In genomic region chr21:42301371-42302291, GRCh38 we compare ENCODE assay signal across 23 cellular contexts. TPM values are rescaled to one million over a fixed set of nuclear protein-coding genes. Genes with fewer than 3 reads are reported as not detected.
A peak's percentile ranks its signal among the peaks of the same experiment; 100 is the strongest.
DNase-seq lines count a peak whose midpoint lies in the region; ATAC-seq and TF ChIP-seq lines count a peak whose summit lies in the region.
"Had no signal": no experiment of that assay in that cellular context is flagged by ENCODE, and none has a peak within 500 bp of the region (broad histone marks: within the 10 kb centered on the region; RNA-seq: fewer than 3 reads in every experiment).

No MANE protein-coding gene starts in this region.

- DNase-seq in right cardiac atrium (no peak), sciatic nerve (ENCODE audit: low spot score) (no peak), Calu3 (no peak), AML-193 (lab: John Stamatoyannopoulos, UW) (no peak), NOMO-1 treated with DMSO at 0.1 percent for 48 hours (lab: John Stamatoyannopoulos, UW; ENCODE audit: unreplicated experiment) (no peak)
- no peak for DNase-seq in central memory CD4-positive, alpha-beta T cell
- DNase-seq: activated CD4-positive, CD25-positive, alpha-beta regulatory T cell; activated CD8-positive, alpha-beta T cell treated with anti-CD3 and anti-CD28 coated beads, Interleukin-2, amount 10 ng/mL, durations not matched to agents 7 days and 5 days; activated naive CD4-positive, alpha-beta T cell treated with Interleukin-2 at 50 U/mL for 16 hours; activated T-cell treated with anti-CD3 and anti-CD28 coated beads, Interleukin-2, amount 50 U/mL, for 24 hours; colonic mucosa; foreskin melanocyte; MM.1S; ovary; stimulated activated CD4-positive, alpha-beta T cell treated with anti-CD3 and anti-CD28 coated beads, Interleukin-4, amount 100 ng/mL, for 24 hours had no signal

- intact Hi-C loops in dendritic cell treated with granulocyte-macrophage colony-stimulating factor and Interleukin-4, amounts not matched to agents 40 ng/mL and 50 ng/mL, for 4 days (cut with micrococcal nuclease): no loop called here
- intact Hi-C loops in right cardiac atrium (cut with DNase I): no loop called here
- intact Hi-C loops in sciatic nerve (cut with DNase I): no loop called here
- intact Hi-C loops in Calu3 (cut with micrococcal nuclease; ENCODE audit: unreplicated experiment): no loop called here

- peaks cover 45% of the 10 kb centered on the region for H3K4me1 ChIP-seq in BLaER1
- H3K4me1 ChIP-seq in right cardiac atrium (ENCODE audit: control insufficient read depth, insufficient read depth, low read length): peaks cover 2% of the 10 kb centered on the region
- H3K4me1 ChIP-seq: colonic mucosa had no signal

- no peaks in the 10 kb centered on the region for H3K9me3 Mint-ChIP-seq in dendritic cell treated with granulocyte-macrophage colony-stimulating factor and Interleukin-4, amounts not matched to agents 40 ng/mL and 50 ng/mL, for 4 days
- H3K9me3 Mint-ChIP-seq in Calu3 (ENCODE audit: low read depth, unreplicated experiment): no peaks in the 10 kb centered on the region
- H3K9me3 Mint-ChIP-seq: activated T-cell treated with anti-CD3 and anti-CD28 coated beads, Interleukin-2, amount 50 U/mL, for 24 hours; IgD-negative memory B cell had no signal

- H3K36me3 ChIP-seq in BLaER1: peaks cover 22% of the 10 kb centered on the region
- H3K36me3 ChIP-seq: colonic mucosa, ovary had no signal

- ATAC-seq in right cardiac atrium: peak; percentile 50 to 83
- peak; percentile 47 for ATAC-seq in sciatic nerve
- ATAC-seq: activated CD8-positive, alpha-beta T cell treated with anti-CD3 and anti-CD28 coated beads, Interleukin-2, amount 10 ng/mL, durations not matched to agents 7 days and 5 days; GM12878; Panc1 had no signal

- CTCF ChIA-PET in Calu3 (lab: Charles Lee): interaction anchor here (0.7 kb wide), 1 partner anchor 156 kb away, joined by 3 read pairs; no protein-coding TSS in a partner anchor

- H3K36me3 Mint-ChIP-seq in dendritic cell treated with granulocyte-macrophage colony-stimulating factor and Interleukin-4, amounts not matched to agents 40 ng/mL and 50 ng/mL, for 4 days (ENCODE audit: low read depth): peaks cover 21% of the 10 kb centered on the region
- no peaks in the 10 kb centered on the region for H3K36me3 Mint-ChIP-seq in Calu3 (ENCODE audit: insufficient read depth, unreplicated experiment)
- H3K36me3 Mint-ChIP-seq: IgD-negative memory B cell had no signal

- no peak overlapping the region for H3K4me3 Mint-ChIP-seq in dendritic cell treated with granulocyte-macrophage colony-stimulating factor and Interleukin-4, amounts not matched to agents 40 ng/mL and 50 ng/mL, for 4 days
- no peak overlapping the region for H3K4me3 Mint-ChIP-seq in Calu3 (ENCODE audit: low read depth, unreplicated experiment)
- H3K4me3 Mint-ChIP-seq: activated CD8-positive, alpha-beta T cell treated with anti-CD3 and anti-CD28 coated beads, Interleukin-2, amount 10 ng/mL, durations not matched to agents 7 days and 5 days; activated T-cell treated with anti-CD3 and anti-CD28 coated beads, Interleukin-2, amount 50 U/mL, for 24 hours; CD14-positive monocyte; IgD-negative memory B cell had no signal

- H4K20me1 ChIP-seq in BLaER1: no peaks in the 10 kb centered on the region

- no peak overlapping the region for H3K4me3 ChIP-seq in BLaER1
- no peak overlapping the region for H3K4me3 ChIP-seq in right cardiac atrium (ENCODE audit: low read length)
- H3K4me3 ChIP-seq: colonic mucosa, GM12878, ovary, SK-N-MC, smooth muscle cell had no signal

- H3K27me3 Mint-ChIP-seq in dendritic cell treated with granulocyte-macrophage colony-stimulating factor and Interleukin-4, amounts not matched to agents 40 ng/mL and 50 ng/mL, for 4 days: peaks cover 18% of the 10 kb centered on the region
- peaks cover 37% of the 10 kb centered on the region for H3K27me3 Mint-ChIP-seq in Calu3 (ENCODE audit: unreplicated experiment)

- 66% methylated on average over 22 of the region's 22 CpGs for WGBS in right cardiac atrium

- BruUV-seq in Calu3 (replicated peaks; lab: Mats Ljungman, UMichigan): no TSS peak

- H3K9me3 ChIP-seq in BLaER1: no peaks in the 10 kb centered on the region
- H3K9me3 ChIP-seq in right cardiac atrium (ENCODE audit: control insufficient read depth, low read length): no peaks in the 10 kb centered on the region
- H3K9me3 ChIP-seq: colonic mucosa, ovary had no signal

- H3K27ac ChIP-seq in BLaER1: peak overlapping the region; percentile 45
- H3K27ac ChIP-seq in right cardiac atrium (ENCODE audit: low read length): no peak overlapping the region
- H3K27ac ChIP-seq: colonic mucosa, ovary, SK-N-MC had no signal

- H3K9ac ChIP-seq in BLaER1: peak overlapping the region; percentile 38; the same call in 1 of the 2 replicates

- peaks cover 80% of the 10 kb centered on the region for H3K4me1 Mint-ChIP-seq in dendritic cell treated with granulocyte-macrophage colony-stimulating factor and Interleukin-4, amounts not matched to agents 40 ng/mL and 50 ng/mL, for 4 days (ENCODE audit: low read depth)
- no peaks in the 10 kb centered on the region for H3K4me1 Mint-ChIP-seq in Calu3 (ENCODE audit: low read depth, unreplicated experiment)
- H3K4me1 Mint-ChIP-seq: IgD-negative memory B cell had no signal

- TF ChIP-seq CTCF in Calu3 (IDR thresholded peaks at IDR 0.05; ENCODE audit: unreplicated experiment): no peak

- H3K27ac Mint-ChIP-seq in dendritic cell treated with granulocyte-macrophage colony-stimulating factor and Interleukin-4, amounts not matched to agents 40 ng/mL and 50 ng/mL, for 4 days: peak overlapping the region; percentile 67
- no peak overlapping the region for H3K27ac Mint-ChIP-seq in Calu3 (ENCODE audit: unreplicated experiment)
- H3K27ac Mint-ChIP-seq: activated CD8-positive, alpha-beta T cell treated with anti-CD3 and anti-CD28 coated beads, Interleukin-2, amount 10 ng/mL, durations not matched to agents 7 days and 5 days; activated T-cell treated with anti-CD3 and anti-CD28 coated beads, Interleukin-2, amount 50 U/mL, for 24 hours; CD14-positive monocyte had no signal

- H3K27me3 ChIP-seq in BLaER1 (no peaks in the 10 kb centered on the region), right cardiac atrium (ENCODE audit: control insufficient read depth, insufficient read depth) (no peaks in the 10 kb centered on the region)
- H3K27me3 ChIP-seq: colonic mucosa, ovary had no signal

- peak overlapping the region; percentile 43 for H3K4me2 ChIP-seq in BLaER1
- H3K4me2 ChIP-seq: smooth muscle cell had no signal

RNA-seq across cellular contexts. Expression of gene TFF3, which starts 13.6 kb away (rescaled TPM):
- 1 to 10 TPM; 1.2 to 2.2 (median 1.7) TPM for total RNA-seq in right cardiac atrium
- polyA plus RNA-seq in right cardiac atrium: 2.6 TPM
- total RNA-seq in sciatic nerve: 6.1 TPM
- total RNA-seq in Calu3 (2022): not detected in 2 replicates
- total RNA-seq: activated CD8-positive, alpha-beta T cell treated with anti-CD3 and anti-CD28 coated beads, Interleukin-2, amount 10 ng/mL, durations not matched to agents 7 days and 5 days; GM12878; smooth muscle cell had no signal
- polyA plus RNA-seq: CD14-positive monocyte, GM12878, IgD-negative memory B cell had no signal

RNA-seq across cellular contexts. Expression of gene TFF2, which starts 49.2 kb away (rescaled TPM):
- total RNA-seq in right cardiac atrium (not detected), sciatic nerve (not detected), Calu3 (2022) (0.59 TPM in 1 of 2 replicates, not detected in the other)
- polyA plus RNA-seq in right cardiac atrium: not detected
- total RNA-seq: activated CD8-positive, alpha-beta T cell treated with anti-CD3 and anti-CD28 coated beads, Interleukin-2, amount 10 ng/mL, durations not matched to agents 7 days and 5 days; GM12878; smooth muscle cell had no signal
- polyA plus RNA-seq: CD14-positive monocyte, IgD-negative memory B cell, ovary, smooth muscle cell had no signal
